Comparison of ENCODE assay signal across 1 cellular context in the genomic region with DNA sequence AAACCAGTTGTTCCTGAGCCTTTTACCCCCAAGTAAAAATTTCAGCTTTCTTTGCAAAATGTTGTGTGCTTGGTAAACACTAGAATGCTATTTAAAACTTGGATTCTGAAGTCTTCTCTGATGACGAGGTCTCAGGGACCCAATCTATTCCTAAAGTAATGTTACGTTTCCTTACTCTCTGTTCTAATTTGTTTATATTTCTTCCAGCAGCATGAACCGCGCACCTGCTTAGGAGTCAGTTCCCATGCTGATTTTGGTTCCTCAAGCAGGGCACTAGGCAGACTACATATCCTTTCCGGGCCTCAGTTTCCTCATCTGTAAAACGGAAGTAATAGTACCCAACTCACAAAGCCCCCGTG.
TF ChIP-seq lines count a peak whose summit lies in the region.

No MANE protein-coding gene starts in this region.

TF ChIP-seq in GM12878, 131 proteins besides CTCF, POLR2A, EP300 and RAD21:
- TF ChIP-seq RUNX3 (IDR thresholded peaks at IDR 0.05; ENCODE audit: low read length) (no peak), ZNF622 (IDR thresholded peaks at IDR 0.05) (no peak), NR2C2 (IDR thresholded peaks at IDR 0.05; ENCODE audit: borderline replicate concordance, control insufficient read depth, insufficient read length, low read depth) (no peak), CREM (IDR thresholded peaks at IDR 0.05; ENCODE audit: low read depth) (no peak), JUND (IDR thresholded peaks at IDR 0.05; ENCODE audit: low read depth, low read length) (no peak), ESRRA (IDR thresholded peaks at IDR 0.05; ENCODE audit: low read length) (no peak)
- TF ChIP-seq, protein P1, sequence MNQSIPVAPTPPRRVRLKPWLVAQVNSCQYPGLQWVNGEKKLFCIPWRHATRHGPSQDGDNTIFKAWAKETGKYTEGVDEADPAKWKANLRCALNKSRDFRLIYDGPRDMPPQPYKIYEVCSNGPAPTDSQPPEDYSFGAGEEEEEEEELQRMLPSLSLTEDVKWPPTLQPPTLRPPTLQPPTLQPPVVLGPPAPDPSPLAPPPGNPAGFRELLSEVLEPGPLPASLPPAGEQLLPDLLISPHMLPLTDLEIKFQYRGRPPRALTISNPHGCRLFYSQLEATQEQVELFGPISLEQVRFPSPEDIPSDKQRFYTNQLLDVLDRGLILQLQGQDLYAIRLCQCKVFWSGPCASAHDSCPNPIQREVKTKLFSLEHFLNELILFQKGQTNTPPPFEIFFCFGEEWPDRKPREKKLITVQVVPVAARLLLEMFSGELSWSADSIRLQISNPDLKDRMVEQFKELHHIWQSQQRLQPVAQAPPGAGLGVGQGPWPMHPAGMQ (IDR thresholded peaks at IDR 0.05; ENCODE audit: borderline replicate concordance) = no peak
